Comparison of ENCODE assay signal across 22 cellular contexts in the genomic region with DNA sequence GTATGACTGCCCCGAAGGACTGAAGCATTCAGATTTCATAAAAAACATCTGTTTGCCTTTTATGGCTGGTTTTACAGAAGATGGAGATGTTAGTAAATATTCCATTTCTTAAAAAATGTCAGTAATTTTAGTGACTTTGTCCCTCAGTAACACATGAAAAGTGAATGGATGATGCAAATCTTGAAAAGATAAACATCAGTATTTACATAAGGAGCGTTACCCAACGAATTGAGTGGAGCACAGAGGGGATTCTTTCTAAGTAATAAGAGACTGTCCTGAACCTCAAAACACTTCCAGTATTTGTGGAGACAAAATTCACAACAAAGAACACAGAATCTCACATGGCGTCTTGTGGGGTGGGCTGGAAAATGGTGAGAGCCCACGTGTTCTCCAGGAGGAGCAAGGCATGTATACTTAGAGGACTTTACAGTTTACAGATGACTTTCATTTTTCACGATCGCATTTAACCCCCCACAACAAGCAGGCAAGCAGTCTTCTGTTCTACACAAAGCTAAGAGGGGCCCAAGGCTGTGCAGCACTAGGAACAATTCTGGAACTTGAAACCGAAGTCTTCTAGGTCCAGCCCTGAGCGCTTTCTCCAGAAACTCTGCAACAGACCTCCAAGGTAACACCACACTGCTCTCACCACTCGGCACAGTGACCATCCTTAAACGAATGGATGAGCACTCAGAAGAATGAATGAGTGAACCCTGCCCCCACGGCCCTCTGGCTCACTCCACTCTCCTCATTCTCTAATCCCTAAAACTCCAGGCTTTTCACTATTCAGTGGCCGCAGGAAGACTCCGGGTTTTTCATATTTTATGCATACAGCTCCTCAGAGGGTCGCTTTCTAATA.
DNase-seq lines count a peak whose midpoint lies in the region; ATAC-seq and TF ChIP-seq lines count a peak whose summit lies in the region.
"Had no signal": no experiment of that assay in that cellular context is flagged by ENCODE, and none has a peak within 500 bp of the region (broad histone marks: within the 10 kb centered on the region; RNA-seq: fewer than 3 reads in every experiment).

No MANE protein-coding gene starts in this region.

- no peak for TF ChIP-seq EP300 in SK-N-SH (IDR thresholded peaks at IDR 0.05; ENCODE audit: borderline replicate concordance in 1 of 2, low read depth in 1 of 2, low read length in 1 of 2)

- H3K9ac ChIP-seq in SK-N-SH = no peak overlapping the region

- H3K4me2 ChIP-seq in SK-N-SH = no peak overlapping the region

- WGBS in SK-N-SH (ENCODE audit: low lambda C conversion rate) = 3% methylated on average over 15 of the region's 15 CpGs

- no peak for TF ChIP-seq RAD21 in SK-N-SH (IDR thresholded peaks at IDR 0.05; ENCODE audit: low read length)

- H3K9me3 ChIP-seq in SK-N-SH = no peaks in the 10 kb centered on the region

- no peaks in the 10 kb centered on the region for H3K27me3 Mint-ChIP-seq in central memory CD8-positive, alpha-beta T cell
- H3K27me3 Mint-ChIP-seq in osteocyte (ENCODE audit: unreplicated experiment) = no peaks in the 10 kb centered on the region
- H3K27me3 Mint-ChIP-seq: CD4-positive, CD25-positive, alpha-beta regulatory T cell had no signal

- peak overlapping the region; percentile 38 for H3K27ac Mint-ChIP-seq in central memory CD8-positive, alpha-beta T cell (ENCODE audit: low read depth)
- no peak overlapping the region for H3K27ac Mint-ChIP-seq in osteocyte (ENCODE audit: unreplicated experiment)

- H3K36me3 ChIP-seq in SK-N-SH (replicated peaks in 1 of 2; ENCODE audit: control insufficient read depth in 1 of 2, insufficient read depth in 2 of 2, low read length in 1 of 2) = no peaks in the 10 kb centered on the region

- H3K4me3 Mint-ChIP-seq in central memory CD8-positive, alpha-beta T cell = no peak overlapping the region
- no peak overlapping the region for H3K4me3 Mint-ChIP-seq in osteocyte (ENCODE audit: unreplicated experiment)
- H3K4me3 Mint-ChIP-seq: CD4-positive, CD25-positive, alpha-beta regulatory T cell had no signal

- ATAC-seq in central memory CD8-positive, alpha-beta T cell (replicated peaks; ENCODE audit: extremely low read depth, poor library complexity, severe bottlenecking) = no peak
- ATAC-seq in left lobe of liver = peak; percentile 41
- no peak for ATAC-seq in GM21723 (IDR thresholded peaks at IDR 0.05; ENCODE audit: unreplicated experiment)
- ATAC-seq in HG02852 (IDR thresholded peaks at IDR 0.05; ENCODE audit: unreplicated experiment) = no peak
- ATAC-seq: PC-3 had no signal

- TF ChIP-seq CTCF in osteocyte (IDR thresholded peaks at IDR 0.05) (no peak), SK-N-SH (IDR thresholded peaks at IDR 0.05) (no peak)

- peaks cover 3% of the 10 kb centered on the region for H3K36me3 Mint-ChIP-seq in central memory CD8-positive, alpha-beta T cell (ENCODE audit: insufficient read depth)
- H3K36me3 Mint-ChIP-seq in osteocyte (ENCODE audit: unreplicated experiment) = no peaks in the 10 kb centered on the region
- H3K36me3 Mint-ChIP-seq: CD4-positive, CD25-positive, alpha-beta regulatory T cell had no signal

- CTCF ChIA-PET in SK-N-SH (lab: Yijun Ruan, JAX) = interaction anchor here (1.1 kb wide), 1 partner anchor 37 kb away, joined by 3 read pairs; no protein-coding TSS in a partner anchor

- H4K20me1 ChIP-seq in SK-N-SH (ENCODE audit: insufficient read depth) = no peaks in the 10 kb centered on the region

- H3K4me1 ChIP-seq in SK-N-SH (ENCODE audit: control insufficient read depth in 1 of 2, insufficient read depth in 2 of 2, low read depth in 1 of 2, low read length in 1 of 2) = no peaks in the 10 kb centered on the region

- no peaks in the 10 kb centered on the region for H3K79me2 ChIP-seq in SK-N-SH (ENCODE audit: insufficient read depth)

- no peaks in the 10 kb centered on the region for H3F3A ChIP-seq in SK-N-SH (replicated peaks; ENCODE audit: insufficient read depth)

- H2AFZ ChIP-seq in SK-N-SH (ENCODE audit: low read depth) = no peak overlapping the region

- H3K9me2 ChIP-seq in SK-N-SH = no peaks in the 10 kb centered on the region

- H3K27me3 ChIP-seq in SK-N-SH (ENCODE audit: insufficient read depth) = peaks cover 11% of the 10 kb centered on the region; the same call in 1 of the 2 replicates

- POLR2A ChIA-PET in SK-N-SH (lab: Yijun Ruan, JAX) = no interaction called here

- H3K27ac ChIP-seq in SK-N-SH (ENCODE audit: low read depth in 2 of 2, low read length in 1 of 2) = no peak overlapping the region
- H3K27ac ChIP-seq: 22Rv1, RWPE1 had no signal

- H3K4me3 ChIP-seq in SK-N-SH (ENCODE audit: low read depth in 2 of 2, low read length in 1 of 2) = no peak overlapping the region

- DNase-seq in NCI-H345 (lab: John Stamatoyannopoulos, UW) (peak; percentile 20), NCI-H345 treated with DMSO at 0.1 percent for 48 hours (lab: John Stamatoyannopoulos, UW; ENCODE audit: unreplicated experiment) (no peak), left lobe of liver (ENCODE audit: low spot score) (no peak), osteocyte (ENCODE audit: extremely low spot score, unreplicated experiment) (peak; percentile 54), SK-N-SH (no peak)
- DNase-seq in central memory CD8-positive, alpha-beta T cell (ENCODE audit: low spot score in 2 of 2) = no peak
- DNase-seq: Calu3; CD4-positive, CD25-positive, alpha-beta regulatory T cell; H7; IMR-90; Karpas-422; NCI-H1092 treated with DMSO at 0.1 percent for 48 hours; NCI-H146; NCI-H2081; NCI-H2171 treated with DMSO at 0.1 percent for 48 hours; NCI-H510A treated with DMSO at 0.1 percent for 48 hours; PC-3; SIG-M5 had no signal

- H3K9me3 Mint-ChIP-seq in central memory CD8-positive, alpha-beta T cell = no peaks in the 10 kb centered on the region
- H3K9me3 Mint-ChIP-seq in osteocyte (ENCODE audit: unreplicated experiment) = peaks cover 5% of the 10 kb centered on the region

- H3K4me1 Mint-ChIP-seq in central memory CD8-positive, alpha-beta T cell = peaks cover 66% of the 10 kb centered on the region
- no peaks in the 10 kb centered on the region for H3K4me1 Mint-ChIP-seq in osteocyte (ENCODE audit: unreplicated experiment)

TF ChIP-seq in SK-N-SH, 30 proteins besides CTCF, POLR2A, EP300 and RAD21:
- TF ChIP-seq TCF12 (IDR thresholded peaks at IDR 0.05) (no peak), CHD2 (IDR thresholded peaks at IDR 0.05; ENCODE audit: low read length, partially characterized antibody) (no peak), TEAD4 (IDR thresholded peaks at IDR 0.05; ENCODE audit: borderline replicate concordance, insufficient read depth) (no peak), SMC3 (IDR thresholded peaks at IDR 0.05; ENCODE audit: low read depth, low read length) (no peak), REST (IDR thresholded peaks at IDR 0.05; ENCODE audit: low read depth, low read length) (no peak), SIN3A (IDR thresholded peaks at IDR 0.05; ENCODE audit: borderline replicate concordance, low read depth, low read length) (no peak), TAF1 (IDR thresholded peaks at IDR 0.05; ENCODE audit: borderline replicate concordance, low read depth, low read length) (no peak), ZBTB33 (IDR thresholded peaks at IDR 0.05; ENCODE audit: borderline replicate concordance, low read depth) (no peak), JUND (IDR thresholded peaks at IDR 0.05) (no peak), FOSL2 (IDR thresholded peaks at IDR 0.05; ENCODE audit: borderline replicate concordance, low read depth) (no peak)
- TF ChIP-seq, protein P1, sequence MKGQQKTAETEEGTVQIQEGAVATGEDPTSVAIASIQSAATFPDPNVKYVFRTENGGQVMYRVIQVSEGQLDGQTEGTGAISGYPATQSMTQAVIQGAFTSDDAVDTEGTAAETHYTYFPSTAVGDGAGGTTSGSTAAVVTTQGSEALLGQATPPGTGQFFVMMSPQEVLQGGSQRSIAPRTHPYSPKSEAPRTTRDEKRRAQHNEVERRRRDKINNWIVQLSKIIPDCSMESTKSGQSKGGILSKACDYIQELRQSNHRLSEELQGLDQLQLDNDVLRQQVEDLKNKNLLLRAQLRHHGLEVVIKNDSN (IDR thresholded peaks at IDR 0.05; ENCODE audit: borderline replicate concordance, low read depth) = no peak

Comparison
In these comparisons a context has a peak if more than half of its experiments do, and no peak if none do; other contexts are left out.
1. DNase-seq: peak in NCI-H345 (single experiment) and osteocyte (single experiment); none in NCI-H345 treated with DMSO at 0.1 percent for 48 hours (single experiment), central memory CD8-positive, alpha-beta T cell (0 of 2), left lobe of liver (single experiment) and SK-N-SH (single experiment).